19 cellular contexts compared by ENCODE assay signal in genomic region chr10:48550977-48551376, GRCh38.
"Had no signal": no experiment of that assay in that cellular context is flagged by ENCODE, and none has a peak within 500 bp of the region (broad histone marks: within the 10 kb centered on the region; RNA-seq: fewer than 3 reads in every experiment).

No MANE protein-coding gene starts in this region.

- H3K36me3 ChIP-seq: breast epithelium had no signal

- H3K27me3 ChIP-seq: breast epithelium had no signal

- H3K9me3 ChIP-seq: breast epithelium had no signal

- H3K27ac ChIP-seq: breast epithelium, VCaP had no signal

- ATAC-seq: activated CD4-positive, alpha-beta T cell treated with anti-CD3 and anti-CD28 coated beads for 36 hours had no signal

- DNase-seq: activated CD4-positive, alpha-beta memory T cell treated with anti-CD3 and anti-CD28 coated beads, Interleukin-2, amount 10 ng/mL, durations not matched to agents 7 days and 5 days; activated CD4-positive, alpha-beta T cell treated with anti-CD3 and anti-CD28 coated beads for 36 hours; activated CD4-positive, alpha-beta T cell treated with anti-CD3 and anti-CD28 coated beads, Interleukin-2, amount 50 U/mL, for 1 hour; activated CD8-positive, alpha-beta memory T cell treated with anti-CD3 and anti-CD28 coated beads, Interleukin-2, amount 50 U/mL, for 4 hours; activated naive CD4-positive, alpha-beta T cell treated with anti-CD3 and anti-CD28 coated beads, Interleukin-2, amount 50 U/mL, for 16 hours; activated T-cell treated with anti-CD3 and anti-CD28 coated beads, Interleukin-2, amount 50 U/mL, for 1 hour; aorta; central memory CD4-positive, alpha-beta T cell; Kasumi-1; NCI-H1417 treated with DMSO at 0.1 percent for 48 hours; NCI-H2029; NCI-H2107; NCI-H226; NCI-H526; PC-3; SIG-M5; T-helper 2 cell had no signal

- H3K4me3 ChIP-seq: breast epithelium had no signal

- H3K4me1 ChIP-seq: breast epithelium had no signal
